In the genomic region with DNA sequence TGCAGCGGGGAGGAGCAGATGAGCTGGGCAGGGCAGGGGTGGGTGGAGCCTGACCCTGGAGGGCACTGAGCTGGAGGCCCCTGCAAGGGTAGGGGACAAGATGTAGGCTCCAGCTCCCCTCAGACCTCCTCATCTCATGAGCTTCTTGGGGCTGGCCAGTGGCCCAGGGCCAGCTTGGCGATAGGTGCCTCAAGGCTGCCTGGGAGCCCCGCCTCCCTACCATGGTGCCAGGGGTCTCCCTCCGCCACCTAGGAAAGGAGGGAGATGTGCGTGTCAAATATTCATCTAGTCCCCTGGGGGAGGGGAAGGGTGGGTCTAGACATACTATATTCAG, we compare ENCODE assay signal across 1 cellular context.
A peak's percentile ranks its signal among the peaks of the same experiment; 100 is the strongest.
TF ChIP-seq lines count a peak whose summit lies in the region.

No MANE protein-coding gene starts in this region.

TF ChIP-seq in K562, 482 proteins besides CTCF, POLR2A, EP300 and RAD21:
- TF ChIP-seq ZEB2 (IDR thresholded peaks at IDR 0.05) (no peak), GTF2E2 (tag; IDR thresholded peaks at IDR 0.05) (no peak), NR2F6 (CRISPR knock-in tag; IDR thresholded peaks at IDR 0.05) (no peak), POLR2G (IDR thresholded peaks at IDR 0.05; ENCODE audit: low read depth, low read length) (0 out of 2 replicates have a peak, but pooled peaks have one; percentile 18), ZNF551 (CRISPR knock-in tag; IDR thresholded peaks at IDR 0.05) (no peak), MYNN (IDR thresholded peaks at IDR 0.05) (0 out of 2 replicates have a peak, but pooled peaks have one; percentile 29), MYNN (CRISPR knock-in tag; IDR thresholded peaks at IDR 0.05) (no peak), CBX3 (IDR thresholded peaks at IDR 0.05; ENCODE audit: borderline replicate concordance in 1 of 2, low read length in 2 of 2) (no peak)
- TF ChIP-seq, protein P1, sequence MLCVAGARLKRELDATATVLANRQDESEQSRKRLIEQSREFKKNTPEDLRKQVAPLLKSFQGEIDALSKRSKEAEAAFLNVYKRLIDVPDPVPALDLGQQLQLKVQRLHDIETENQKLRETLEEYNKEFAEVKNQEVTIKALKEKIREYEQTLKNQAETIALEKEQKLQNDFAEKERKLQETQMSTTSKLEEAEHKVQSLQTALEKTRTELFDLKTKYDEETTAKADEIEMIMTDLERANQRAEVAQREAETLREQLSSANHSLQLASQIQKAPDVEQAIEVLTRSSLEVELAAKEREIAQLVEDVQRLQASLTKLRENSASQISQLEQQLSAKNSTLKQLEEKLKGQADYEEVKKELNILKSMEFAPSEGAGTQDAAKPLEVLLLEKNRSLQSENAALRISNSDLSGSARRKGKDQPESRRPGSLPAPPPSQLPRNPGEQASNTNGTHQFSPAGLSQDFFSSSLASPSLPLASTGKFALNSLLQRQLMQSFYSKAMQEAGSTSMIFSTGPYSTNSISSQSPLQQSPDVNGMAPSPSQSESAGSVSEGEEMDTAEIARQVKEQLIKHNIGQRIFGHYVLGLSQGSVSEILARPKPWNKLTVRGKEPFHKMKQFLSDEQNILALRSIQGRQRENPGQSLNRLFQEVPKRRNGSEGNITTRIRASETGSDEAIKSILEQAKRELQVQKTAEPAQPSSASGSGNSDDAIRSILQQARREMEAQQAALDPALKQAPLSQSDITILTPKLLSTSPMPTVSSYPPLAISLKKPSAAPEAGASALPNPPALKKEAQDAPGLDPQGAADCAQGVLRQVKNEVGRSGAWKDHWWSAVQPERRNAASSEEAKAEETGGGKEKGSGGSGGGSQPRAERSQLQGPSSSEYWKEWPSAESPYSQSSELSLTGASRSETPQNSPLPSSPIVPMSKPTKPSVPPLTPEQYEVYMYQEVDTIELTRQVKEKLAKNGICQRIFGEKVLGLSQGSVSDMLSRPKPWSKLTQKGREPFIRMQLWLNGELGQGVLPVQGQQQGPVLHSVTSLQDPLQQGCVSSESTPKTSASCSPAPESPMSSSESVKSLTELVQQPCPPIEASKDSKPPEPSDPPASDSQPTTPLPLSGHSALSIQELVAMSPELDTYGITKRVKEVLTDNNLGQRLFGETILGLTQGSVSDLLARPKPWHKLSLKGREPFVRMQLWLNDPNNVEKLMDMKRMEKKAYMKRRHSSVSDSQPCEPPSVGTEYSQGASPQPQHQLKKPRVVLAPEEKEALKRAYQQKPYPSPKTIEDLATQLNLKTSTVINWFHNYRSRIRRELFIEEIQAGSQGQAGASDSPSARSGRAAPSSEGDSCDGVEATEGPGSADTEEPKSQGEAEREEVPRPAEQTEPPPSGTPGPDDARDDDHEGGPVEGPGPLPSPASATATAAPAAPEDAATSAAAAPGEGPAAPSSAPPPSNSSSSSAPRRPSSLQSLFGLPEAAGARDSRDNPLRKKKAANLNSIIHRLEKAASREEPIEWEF (CRISPR knock-in tag; IDR thresholded peaks at IDR 0.05): no peak
TF ChIP-seq in K562: peak in this region for 2.
